ENCODE assay signal across 28 cellular contexts in the genomic region with DNA sequence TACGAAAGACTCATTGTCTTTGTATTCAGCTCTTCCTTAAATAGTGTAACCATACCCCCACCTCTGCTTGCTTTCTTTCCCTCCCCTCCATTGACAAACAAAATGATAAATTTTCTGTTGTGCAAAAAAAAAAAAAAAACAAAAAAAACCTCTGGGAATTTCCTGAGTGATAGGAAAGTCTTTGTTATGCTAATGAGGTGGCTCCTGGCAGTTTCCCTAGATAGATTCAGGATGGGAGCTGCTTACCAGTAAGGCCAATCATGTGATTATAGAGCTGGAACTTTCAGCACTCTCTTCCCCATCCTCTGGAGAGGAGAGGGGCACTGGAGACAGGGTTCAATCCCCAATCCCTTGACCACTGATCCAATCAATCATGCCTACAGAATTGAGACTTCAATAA.
"Had no signal": no experiment of that assay in that cellular context is flagged by ENCODE, and none has a peak within 500 bp of the region (broad histone marks: within the 10 kb centered on the region; RNA-seq: fewer than 3 reads in every experiment).

No MANE protein-coding gene starts in this region.

- H3K27me3 ChIP-seq: pancreas, stomach, testis, thyroid gland, transverse colon, upper lobe of left lung, vagina had no signal

- H3K36me3 Mint-ChIP-seq: stimulated activated naive B cell treated with anti-CD40 and anti-IgM and Interleukin-4, amounts not matched to agents 10 μg/mL and 1 μg/mL and 100 μg/mL, for 72 hours had no signal

- H3K27ac ChIP-seq: left ventricle myocardium inferior, pancreas, prostate gland, skin epidermis, stomach, testis, thyroid gland, transverse colon, upper lobe of left lung, vagina had no signal

- H3K36me3 ChIP-seq: left ventricle myocardium inferior, pancreas, prostate gland, stomach, thyroid gland, transverse colon, upper lobe of left lung, vagina had no signal

- ATAC-seq: mucosa of descending colon; naive thymus-derived CD8-positive, alpha-beta T cell; pancreas; right cardiac atrium; sciatic nerve; stimulated activated naive B cell treated with anti-CD40 and anti-IgM and Interleukin-4, amounts not matched to agents 10 μg/mL and 1 μg/mL and 100 μg/mL, for 72 hours; stimulated activated naive CD8-positive, alpha-beta T cell treated with anti-CD3 and anti-CD28 coated beads, Interleukin-15, Interleukin-2, amounts not matched to agents 100 U/mL and 50 U/mL, for 24 hours had no signal

- H3K27ac Mint-ChIP-seq: naive thymus-derived CD8-positive, alpha-beta T cell; nephron; stimulated activated naive B cell treated with anti-CD40 and anti-IgM and Interleukin-4, amounts not matched to agents 10 μg/mL and 1 μg/mL and 100 μg/mL, for 72 hours had no signal

- H3K4me3 Mint-ChIP-seq: naive thymus-derived CD8-positive, alpha-beta T cell; nephron; neural crest cell; stimulated activated naive B cell treated with anti-CD40 and anti-IgM and Interleukin-4, amounts not matched to agents 10 μg/mL and 1 μg/mL and 100 μg/mL, for 72 hours had no signal

- FAIRE-seq: pancreas had no signal

- H3K4me3 ChIP-seq: left ventricle myocardium inferior, lung, mucosa of descending colon, pancreas, prostate gland, skin epidermis, stomach, testis, thyroid gland, transverse colon, upper lobe of left lung, vagina had no signal

- H3K4me1 Mint-ChIP-seq: naive thymus-derived CD8-positive, alpha-beta T cell; stimulated activated naive B cell treated with anti-CD40 and anti-IgM and Interleukin-4, amounts not matched to agents 10 μg/mL and 1 μg/mL and 100 μg/mL, for 72 hours had no signal

- DNase-seq: islet precursor cell; left ventricle myocardium inferior; midbrain; mucosa of descending colon; naive thymus-derived CD8-positive, alpha-beta T cell; nucleus accumbens; pancreas; posterior cingulate gyrus; retina; right cardiac atrium; stimulated activated CD4-positive, alpha-beta T cell treated with anti-CD3 and anti-CD28 coated beads, Interleukin-12 subunit alpha, Interleukin-12 subunit beta, amount 100 ng/mL, for 4 hours; stimulated activated CD4-positive, alpha-beta T cell treated with anti-CD3 and anti-CD28 coated beads, Interleukin-15, amount 100 ng/mL, for 24 hours; stimulated activated CD4-positive, alpha-beta T cell treated with anti-CD3 and anti-CD28 coated beads, Interleukin-2, amount 100 ng/mL, for 24 hours; stimulated activated CD4-positive, alpha-beta T cell treated with anti-CD3 and anti-CD28 coated beads, Interleukin-4, amount 100 ng/mL, for 1 hour; stimulated activated naive B cell treated with anti-CD40 and anti-IgM and Interleukin-4, amounts not matched to agents 10 μg/mL and 1 μg/mL and 100 μg/mL, for 72 hours; stimulated activated naive CD8-positive, alpha-beta T cell treated with anti-CD3 and anti-CD28 coated beads, Interleukin-15, Interleukin-2, amounts not matched to agents 100 U/mL and 50 U/mL, for 24 hours; stomach; testis; thyroid gland; transverse colon; upper lobe of left lung had no signal

- H3K4me1 ChIP-seq: pancreas, prostate gland, testis, thyroid gland, transverse colon had no signal

- H3K9me3 ChIP-seq: pancreas, prostate gland, testis, thyroid gland, transverse colon, vagina had no signal
